ENCODE assay signal across 10 cellular contexts in genomic region chr2:14681608-14682007, GRCh38.
"Had no signal": no experiment of that assay in that cellular context is flagged by ENCODE, and none has a peak within 500 bp of the region (broad histone marks: within the 10 kb centered on the region; RNA-seq: fewer than 3 reads in every experiment).

No MANE protein-coding gene starts in this region.

- H3K27ac ChIP-seq: HL-60, KMS-11 had no signal

- H3K9ac ChIP-seq: KMS-11 had no signal

- H2AFZ ChIP-seq: GM23338 had no signal

- H3K4me2 ChIP-seq: GM23338, KMS-11 had no signal

- ATAC-seq: GM23338 had no signal

- FAIRE-seq: H1, H54 had no signal

- H3K4me3 ChIP-seq: GM23338 had no signal

- DNase-seq: H9, HCEC 1CT, IMR-90, Karpas-422, KBM-7 had no signal
